Comparison of ENCODE assay signal across 1 cellular context in genomic region chr1:65254320-65255087, GRCh38.
TF ChIP-seq lines count a peak whose summit lies in the region.

No MANE protein-coding gene starts in this region.

TF ChIP-seq in K562, 482 proteins besides CTCF, POLR2A, EP300 and RAD21 (continued from another document and continues in another):
- TF ChIP-seq ZBTB49 (CRISPR knock-in tag; IDR thresholded peaks at IDR 0.05; ENCODE audit: borderline replicate concordance) (no peak), PURB (CRISPR knock-in tag; IDR thresholded peaks at IDR 0.05; ENCODE audit: low read depth) (no peak), SPI1 (IDR thresholded peaks at IDR 0.05; ENCODE audit: borderline replicate concordance, low read depth, low read length) (no peak), ZNF217 (CRISPR knock-in tag; IDR thresholded peaks at IDR 0.05) (no peak), ZNF586 (CRISPR knock-in tag; conservative IDR thresholded peaks at IDR 0.05) (no peak), CTBP1 (IDR thresholded peaks at IDR 0.05; ENCODE audit: borderline replicate concordance) (peak; percentile 99), CBFA2T2 (conservative IDR thresholded peaks at IDR 0.05) (no peak), GATAD2A (IDR thresholded peaks at IDR 0.05) (0 out of 2 replicates have a peak, but pooled peaks have one; percentile 36), ZNF79 (CRISPR knock-in tag; IDR thresholded peaks at IDR 0.05; ENCODE audit: low read depth) (no peak), ZNF311 (CRISPR knock-in tag; IDR thresholded peaks at IDR 0.05) (no peak), LCOR (CRISPR knock-in tag; IDR thresholded peaks at IDR 0.05) (0 out of 2 replicates have a peak, but pooled peaks have one; percentile 34), MEIS2 (IDR thresholded peaks at IDR 0.05; ENCODE audit: partially characterized antibody) (no peak), TCF3 (CRISPR knock-in tag; IDR thresholded peaks at IDR 0.05) (no peak), EP400 (IDR thresholded peaks at IDR 0.05) (no peak), MAFK (IDR thresholded peaks at IDR 0.05; ENCODE audit: low read length) (no peak), NFIX (CRISPR knock-in tag; IDR thresholded peaks at IDR 0.05; ENCODE audit: low read depth) (no peak), RB1 (IDR thresholded peaks at IDR 0.05; ENCODE audit: low read depth) (peak; percentile 89; the same call in 1 of the 2 replicates), SMAD4 (CRISPR knock-in tag; conservative IDR thresholded peaks at IDR 0.05) (peak; percentile 98), CREB1 (IDR thresholded peaks at IDR 0.05) (peak; percentile 13), CREB1 (CRISPR knock-in tag; IDR thresholded peaks at IDR 0.05) (peak; percentile 49; the same call in 1 of the 2 replicates), ASH1L (IDR thresholded peaks at IDR 0.05; ENCODE audit: borderline replicate concordance, low read depth, partially characterized antibody) (no peak), CBX5 (IDR thresholded peaks at IDR 0.05; ENCODE audit: borderline replicate concordance, low read depth) (0 out of 2 replicates have a peak, but pooled peaks have one; percentile 10), NFATC3 (IDR thresholded peaks at IDR 0.05) (no peak), CHD2 (IDR thresholded peaks at IDR 0.05; ENCODE audit: low read depth, low read length) (no peak), SAP30 (IDR thresholded peaks at IDR 0.05; ENCODE audit: borderline replicate concordance, insufficient read depth, low read depth, low read length, poor library complexity, severe bottlenecking) (no peak), CEBPG (CRISPR knock-in tag; IDR thresholded peaks at IDR 0.05) (no peak), CEBPG (tag; conservative IDR thresholded peaks at IDR 0.05 in 1 of 2, IDR thresholded peaks at IDR 0.05 in 1 of 2) (no peak), SFPQ (IDR thresholded peaks at IDR 0.05; ENCODE audit: low read depth, low read length) (no peak)
- TF ChIP-seq, protein P1, sequence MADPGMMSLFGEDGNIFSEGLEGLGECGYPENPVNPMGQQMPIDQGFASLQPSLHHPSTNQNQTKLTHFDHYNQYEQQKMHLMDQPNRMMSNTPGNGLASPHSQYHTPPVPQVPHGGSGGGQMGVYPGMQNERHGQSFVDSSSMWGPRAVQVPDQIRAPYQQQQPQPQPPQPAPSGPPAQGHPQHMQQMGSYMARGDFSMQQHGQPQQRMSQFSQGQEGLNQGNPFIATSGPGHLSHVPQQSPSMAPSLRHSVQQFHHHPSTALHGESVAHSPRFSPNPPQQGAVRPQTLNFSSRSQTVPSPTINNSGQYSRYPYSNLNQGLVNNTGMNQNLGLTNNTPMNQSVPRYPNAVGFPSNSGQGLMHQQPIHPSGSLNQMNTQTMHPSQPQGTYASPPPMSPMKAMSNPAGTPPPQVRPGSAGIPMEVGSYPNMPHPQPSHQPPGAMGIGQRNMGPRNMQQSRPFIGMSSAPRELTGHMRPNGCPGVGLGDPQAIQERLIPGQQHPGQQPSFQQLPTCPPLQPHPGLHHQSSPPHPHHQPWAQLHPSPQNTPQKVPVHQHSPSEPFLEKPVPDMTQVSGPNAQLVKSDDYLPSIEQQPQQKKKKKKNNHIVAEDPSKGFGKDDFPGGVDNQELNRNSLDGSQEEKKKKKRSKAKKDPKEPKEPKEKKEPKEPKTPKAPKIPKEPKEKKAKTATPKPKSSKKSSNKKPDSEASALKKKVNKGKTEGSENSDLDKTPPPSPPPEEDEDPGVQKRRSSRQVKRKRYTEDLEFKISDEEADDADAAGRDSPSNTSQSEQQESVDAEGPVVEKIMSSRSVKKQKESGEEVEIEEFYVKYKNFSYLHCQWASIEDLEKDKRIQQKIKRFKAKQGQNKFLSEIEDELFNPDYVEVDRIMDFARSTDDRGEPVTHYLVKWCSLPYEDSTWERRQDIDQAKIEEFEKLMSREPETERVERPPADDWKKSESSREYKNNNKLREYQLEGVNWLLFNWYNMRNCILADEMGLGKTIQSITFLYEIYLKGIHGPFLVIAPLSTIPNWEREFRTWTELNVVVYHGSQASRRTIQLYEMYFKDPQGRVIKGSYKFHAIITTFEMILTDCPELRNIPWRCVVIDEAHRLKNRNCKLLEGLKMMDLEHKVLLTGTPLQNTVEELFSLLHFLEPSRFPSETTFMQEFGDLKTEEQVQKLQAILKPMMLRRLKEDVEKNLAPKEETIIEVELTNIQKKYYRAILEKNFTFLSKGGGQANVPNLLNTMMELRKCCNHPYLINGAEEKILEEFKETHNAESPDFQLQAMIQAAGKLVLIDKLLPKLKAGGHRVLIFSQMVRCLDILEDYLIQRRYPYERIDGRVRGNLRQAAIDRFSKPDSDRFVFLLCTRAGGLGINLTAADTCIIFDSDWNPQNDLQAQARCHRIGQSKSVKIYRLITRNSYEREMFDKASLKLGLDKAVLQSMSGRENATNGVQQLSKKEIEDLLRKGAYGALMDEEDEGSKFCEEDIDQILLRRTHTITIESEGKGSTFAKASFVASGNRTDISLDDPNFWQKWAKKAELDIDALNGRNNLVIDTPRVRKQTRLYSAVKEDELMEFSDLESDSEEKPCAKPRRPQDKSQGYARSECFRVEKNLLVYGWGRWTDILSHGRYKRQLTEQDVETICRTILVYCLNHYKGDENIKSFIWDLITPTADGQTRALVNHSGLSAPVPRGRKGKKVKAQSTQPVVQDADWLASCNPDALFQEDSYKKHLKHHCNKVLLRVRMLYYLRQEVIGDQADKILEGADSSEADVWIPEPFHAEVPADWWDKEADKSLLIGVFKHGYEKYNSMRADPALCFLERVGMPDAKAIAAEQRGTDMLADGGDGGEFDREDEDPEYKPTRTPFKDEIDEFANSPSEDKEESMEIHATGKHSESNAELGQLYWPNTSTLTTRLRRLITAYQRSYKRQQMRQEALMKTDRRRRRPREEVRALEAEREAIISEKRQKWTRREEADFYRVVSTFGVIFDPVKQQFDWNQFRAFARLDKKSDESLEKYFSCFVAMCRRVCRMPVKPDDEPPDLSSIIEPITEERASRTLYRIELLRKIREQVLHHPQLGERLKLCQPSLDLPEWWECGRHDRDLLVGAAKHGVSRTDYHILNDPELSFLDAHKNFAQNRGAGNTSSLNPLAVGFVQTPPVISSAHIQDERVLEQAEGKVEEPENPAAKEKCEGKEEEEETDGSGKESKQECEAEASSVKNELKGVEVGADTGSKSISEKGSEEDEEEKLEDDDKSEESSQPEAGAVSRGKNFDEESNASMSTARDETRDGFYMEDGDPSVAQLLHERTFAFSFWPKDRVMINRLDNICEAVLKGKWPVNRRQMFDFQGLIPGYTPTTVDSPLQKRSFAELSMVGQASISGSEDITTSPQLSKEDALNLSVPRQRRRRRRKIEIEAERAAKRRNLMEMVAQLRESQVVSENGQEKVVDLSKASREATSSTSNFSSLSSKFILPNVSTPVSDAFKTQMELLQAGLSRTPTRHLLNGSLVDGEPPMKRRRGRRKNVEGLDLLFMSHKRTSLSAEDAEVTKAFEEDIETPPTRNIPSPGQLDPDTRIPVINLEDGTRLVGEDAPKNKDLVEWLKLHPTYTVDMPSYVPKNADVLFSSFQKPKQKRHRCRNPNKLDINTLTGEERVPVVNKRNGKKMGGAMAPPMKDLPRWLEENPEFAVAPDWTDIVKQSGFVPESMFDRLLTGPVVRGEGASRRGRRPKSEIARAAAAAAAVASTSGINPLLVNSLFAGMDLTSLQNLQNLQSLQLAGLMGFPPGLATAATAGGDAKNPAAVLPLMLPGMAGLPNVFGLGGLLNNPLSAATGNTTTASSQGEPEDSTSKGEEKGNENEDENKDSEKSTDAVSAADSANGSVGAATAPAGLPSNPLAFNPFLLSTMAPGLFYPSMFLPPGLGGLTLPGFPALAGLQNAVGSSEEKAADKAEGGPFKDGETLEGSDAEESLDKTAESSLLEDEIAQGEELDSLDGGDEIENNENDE (IDR thresholded peaks at IDR 0.05; ENCODE audit: low read depth, low read length): no peak
- TF ChIP-seq, protein P2, sequence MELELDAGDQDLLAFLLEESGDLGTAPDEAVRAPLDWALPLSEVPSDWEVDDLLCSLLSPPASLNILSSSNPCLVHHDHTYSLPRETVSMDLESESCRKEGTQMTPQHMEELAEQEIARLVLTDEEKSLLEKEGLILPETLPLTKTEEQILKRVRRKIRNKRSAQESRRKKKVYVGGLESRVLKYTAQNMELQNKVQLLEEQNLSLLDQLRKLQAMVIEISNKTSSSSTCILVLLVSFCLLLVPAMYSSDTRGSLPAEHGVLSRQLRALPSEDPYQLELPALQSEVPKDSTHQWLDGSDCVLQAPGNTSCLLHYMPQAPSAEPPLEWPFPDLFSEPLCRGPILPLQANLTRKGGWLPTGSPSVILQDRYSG (tag; conservative IDR thresholded peaks at IDR 0.05; ENCODE audit: low read depth): no peak
- TF ChIP-seq, protein P3, sequence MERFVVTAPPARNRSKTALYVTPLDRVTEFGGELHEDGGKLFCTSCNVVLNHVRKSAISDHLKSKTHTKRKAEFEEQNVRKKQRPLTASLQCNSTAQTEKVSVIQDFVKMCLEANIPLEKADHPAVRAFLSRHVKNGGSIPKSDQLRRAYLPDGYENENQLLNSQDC (CRISPR knock-in tag; IDR thresholded peaks at IDR 0.05): no peak
- TF ChIP-seq, protein P4, sequence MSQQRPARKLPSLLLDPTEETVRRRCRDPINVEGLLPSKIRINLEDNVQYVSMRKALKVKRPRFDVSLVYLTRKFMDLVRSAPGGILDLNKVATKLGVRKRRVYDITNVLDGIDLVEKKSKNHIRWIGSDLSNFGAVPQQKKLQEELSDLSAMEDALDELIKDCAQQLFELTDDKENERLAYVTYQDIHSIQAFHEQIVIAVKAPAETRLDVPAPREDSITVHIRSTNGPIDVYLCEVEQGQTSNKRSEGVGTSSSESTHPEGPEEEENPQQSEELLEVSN (IDR thresholded peaks at IDR 0.05; ENCODE audit: borderline replicate concordance in 1 of 2, extremely low read depth in 1 of 2, insufficient read depth in 1 of 2, insufficient read length in 1 of 2, low read depth in 1 of 2, low read length in 1 of 2, poor library complexity in 1 of 2, severe bottlenecking in 1 of 2): peak; percentile 40 to 85
- TF ChIP-seq, protein P5, sequence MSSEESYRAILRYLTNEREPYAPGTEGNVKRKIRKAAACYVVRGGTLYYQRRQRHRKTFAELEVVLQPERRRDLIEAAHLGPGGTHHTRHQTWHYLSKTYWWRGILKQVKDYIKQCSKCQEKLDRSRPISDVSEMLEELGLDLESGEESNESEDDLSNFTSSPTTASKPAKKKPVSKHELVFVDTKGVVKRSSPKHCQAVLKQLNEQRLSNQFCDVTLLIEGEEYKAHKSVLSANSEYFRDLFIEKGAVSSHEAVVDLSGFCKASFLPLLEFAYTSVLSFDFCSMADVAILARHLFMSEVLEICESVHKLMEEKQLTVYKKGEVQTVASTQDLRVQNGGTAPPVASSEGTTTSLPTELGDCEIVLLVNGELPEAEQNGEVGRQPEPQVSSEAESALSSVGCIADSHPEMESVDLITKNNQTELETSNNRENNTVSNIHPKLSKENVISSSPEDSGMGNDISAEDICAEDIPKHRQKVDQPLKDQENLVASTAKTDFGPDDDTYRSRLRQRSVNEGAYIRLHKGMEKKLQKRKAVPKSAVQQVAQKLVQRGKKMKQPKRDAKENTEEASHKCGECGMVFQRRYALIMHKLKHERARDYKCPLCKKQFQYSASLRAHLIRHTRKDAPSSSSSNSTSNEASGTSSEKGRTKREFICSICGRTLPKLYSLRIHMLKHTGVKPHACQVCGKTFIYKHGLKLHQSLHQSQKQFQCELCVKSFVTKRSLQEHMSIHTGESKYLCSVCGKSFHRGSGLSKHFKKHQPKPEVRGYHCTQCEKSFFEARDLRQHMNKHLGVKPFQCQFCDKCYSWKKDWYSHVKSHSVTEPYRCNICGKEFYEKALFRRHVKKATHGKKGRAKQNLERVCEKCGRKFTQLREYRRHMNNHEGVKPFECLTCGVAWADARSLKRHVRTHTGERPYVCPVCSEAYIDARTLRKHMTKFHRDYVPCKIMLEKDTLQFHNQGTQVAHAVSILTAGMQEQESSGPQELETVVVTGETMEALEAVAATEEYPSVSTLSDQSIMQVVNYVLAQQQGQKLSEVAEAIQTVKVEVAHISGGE (CRISPR knock-in tag; IDR thresholded peaks at IDR 0.05): peak in 1 of 3 experiments; percentile 71; a peak in 2 of 6 replicates
- TF ChIP-seq, protein P6, sequence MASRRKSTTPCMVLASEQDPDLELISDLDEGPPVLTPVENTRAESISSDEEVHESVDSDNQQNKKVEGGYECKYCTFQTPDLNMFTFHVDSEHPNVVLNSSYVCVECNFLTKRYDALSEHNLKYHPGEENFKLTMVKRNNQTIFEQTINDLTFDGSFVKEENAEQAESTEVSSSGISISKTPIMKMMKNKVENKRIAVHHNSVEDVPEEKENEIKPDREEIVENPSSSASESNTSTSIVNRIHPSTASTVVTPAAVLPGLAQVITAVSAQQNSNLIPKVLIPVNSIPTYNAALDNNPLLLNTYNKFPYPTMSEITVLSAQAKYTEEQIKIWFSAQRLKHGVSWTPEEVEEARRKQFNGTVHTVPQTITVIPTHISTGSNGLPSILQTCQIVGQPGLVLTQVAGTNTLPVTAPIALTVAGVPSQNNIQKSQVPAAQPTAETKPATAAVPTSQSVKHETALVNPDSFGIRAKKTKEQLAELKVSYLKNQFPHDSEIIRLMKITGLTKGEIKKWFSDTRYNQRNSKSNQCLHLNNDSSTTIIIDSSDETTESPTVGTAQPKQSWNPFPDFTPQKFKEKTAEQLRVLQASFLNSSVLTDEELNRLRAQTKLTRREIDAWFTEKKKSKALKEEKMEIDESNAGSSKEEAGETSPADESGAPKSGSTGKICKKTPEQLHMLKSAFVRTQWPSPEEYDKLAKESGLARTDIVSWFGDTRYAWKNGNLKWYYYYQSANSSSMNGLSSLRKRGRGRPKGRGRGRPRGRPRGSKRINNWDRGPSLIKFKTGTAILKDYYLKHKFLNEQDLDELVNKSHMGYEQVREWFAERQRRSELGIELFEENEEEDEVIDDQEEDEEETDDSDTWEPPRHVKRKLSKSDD (conservative IDR thresholded peaks at IDR 0.05; ENCODE audit: low read length): no peak
